ENCODE assay signal across 1 cellular context in genomic region chr4:51858605-51859211, GRCh38.
TF ChIP-seq lines count a peak whose summit lies in the region.

No MANE protein-coding gene starts in this region.

TF ChIP-seq in liver, 16 proteins besides CTCF, POLR2A, EP300 and RAD21 (continued from another document):
- TF ChIP-seq ZBTB33 (IDR thresholded peaks at IDR 0.05): peak; percentile 42
- no peak for TF ChIP-seq NR2F2 (IDR thresholded peaks at IDR 0.05)
- TF ChIP-seq JUND (IDR thresholded peaks at IDR 0.05): peak in 1 of 2 donors; percentile 39
- peak in 1 of 2 donors; percentile 50 for TF ChIP-seq GABPA (IDR thresholded peaks at IDR 0.05 in 1 of 2, conservative IDR thresholded peaks at IDR 0.05 in 1 of 2)
- TF ChIP-seq HNF4G (IDR thresholded peaks at IDR 0.05): peak; percentile 60
- peak; percentile 48 for TF ChIP-seq MAX (IDR thresholded peaks at IDR 0.05)
- no peak for TF ChIP-seq ATF3 (IDR thresholded peaks at IDR 0.05)
- TF ChIP-seq TAF1 (conservative IDR thresholded peaks at IDR 0.05): no peak
- TF ChIP-seq FOXA2 (IDR thresholded peaks at IDR 0.05): peak; percentile 56
- peak; percentile 66 to 77 for TF ChIP-seq RXRA (IDR thresholded peaks at IDR 0.05)
